ENCODE assay signal across 1 cellular context in genomic region chr1:230754831-230755230, GRCh38.
TF ChIP-seq lines count a peak whose summit lies in the region.

No MANE protein-coding gene starts in this region.

TF ChIP-seq in SK-N-SH, 30 proteins besides CTCF, POLR2A, EP300 and RAD21 (continued from another document):
- no peak for TF ChIP-seq REST (IDR thresholded peaks at IDR 0.05; ENCODE audit: low read depth, low read length)
